9 cellular contexts compared by ENCODE assay signal in the genomic region with DNA sequence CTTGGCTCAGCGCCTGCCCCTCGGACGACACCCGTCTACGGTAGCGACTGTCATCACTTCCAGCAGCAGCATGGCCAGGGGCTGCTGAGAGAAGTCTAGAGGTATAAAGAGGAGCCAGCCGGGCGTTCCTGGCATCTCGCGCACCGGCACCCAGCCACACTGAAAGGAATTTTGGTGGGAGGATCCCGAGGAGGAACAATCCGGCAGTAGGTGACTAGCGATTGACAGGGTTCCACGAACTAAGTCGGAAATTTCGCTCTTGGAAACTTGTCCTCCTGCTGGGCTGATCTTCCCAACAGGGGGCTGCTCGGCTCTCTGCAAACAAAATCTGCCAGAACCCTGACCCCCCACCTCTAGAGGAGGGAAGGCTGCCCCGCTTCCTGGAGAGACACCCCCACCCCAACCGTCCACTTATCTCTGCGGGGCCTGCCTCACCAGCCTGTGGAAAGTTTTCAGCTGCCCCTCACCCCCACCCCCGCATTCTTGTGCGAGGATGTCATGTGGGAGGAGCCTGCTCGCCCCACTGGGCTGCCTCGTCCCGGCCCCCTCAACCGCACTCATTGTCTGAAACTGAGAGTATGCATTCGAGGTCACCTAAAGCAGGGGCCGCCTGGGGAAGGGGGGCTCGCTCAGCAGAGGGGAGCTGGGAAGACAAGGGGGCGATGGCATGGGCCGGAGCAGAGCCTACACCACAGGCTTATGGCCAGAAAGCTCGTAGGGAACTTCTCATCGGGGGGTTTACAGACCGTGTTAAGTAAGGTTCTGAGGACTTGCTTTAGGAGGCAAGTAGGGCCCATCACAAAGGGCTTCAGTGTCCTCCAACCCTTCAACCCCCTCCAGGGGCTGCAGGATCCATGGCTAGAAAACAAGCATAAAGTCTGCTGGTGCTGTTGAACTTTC. TPM values are rescaled to one million over a fixed set of nuclear protein-coding genes. Genes with fewer than 3 reads are reported as not detected.
A peak's percentile ranks its signal among the peaks of the same experiment; 100 is the strongest.
DNase-seq lines count a peak whose midpoint lies in the region; ATAC-seq and TF ChIP-seq lines count a peak whose summit lies in the region.
"Had no signal": no experiment of that assay in that cellular context is flagged by ENCODE, and none has a peak within 500 bp of the region (broad histone marks: within the 10 kb centered on the region; RNA-seq: fewer than 3 reads in every experiment).

No MANE protein-coding gene starts in this region.

- intact Hi-C loops in posterior vena cava (cut with DNase I) = loop anchor here in 1 of 2 donors (5.0 kb wide), 1 partner anchor 36 kb away; no protein-coding TSS in a partner anchor

- H3K4me1 ChIP-seq in SJSA1 (replicated peaks) = peaks cover 81% of the 10 kb centered on the region
- H3K4me1 ChIP-seq: HAP-1 had no signal

- no peak overlapping the region for H3K4me3 ChIP-seq in GM12865 (ENCODE audit: low read depth, low read length)
- H3K4me3 ChIP-seq in SJSA1 = peak overlapping the region; percentile 14
- peak overlapping the region; percentile 6 to 52 for H3K4me3 ChIP-seq in foreskin fibroblast (ENCODE audit: low read depth in 1 of 2, low read length in 2 of 2)
- H3K4me3 ChIP-seq: HAP-1 had no signal

- no peak for ATAC-seq in HG03196 (IDR thresholded peaks at IDR 0.05; ENCODE audit: unreplicated experiment)

- TF ChIP-seq CTCF in GM12865 (IDR thresholded peaks at IDR 0.05; ENCODE audit: insufficient read depth, low read depth, low read length, missing control alignments) = no peak
- no peak for TF ChIP-seq CTCF in foreskin fibroblast (IDR thresholded peaks at IDR 0.05; ENCODE audit: low read depth, low read length)

- no peaks in the 10 kb centered on the region for H3K36me3 Mint-ChIP-seq in activated T-cell treated with anti-CD3 and anti-CD28 coated beads, Interleukin-2, amount 50 U/mL, for 24 hours (ENCODE audit: low read depth)

- H3K27me3 ChIP-seq in SJSA1 (replicated peaks) = no peaks in the 10 kb centered on the region

- H3K27ac ChIP-seq in SJSA1 = peak overlapping the region; percentile 95

- DNase-seq in GM12865 (ENCODE audit: low read depth) (peak; percentile 29), SJSA1 (ENCODE audit: low read depth in 1 of 2, low spot score in 2 of 2) (peak; percentile 98 to 99), foreskin fibroblast (peak; percentile 90 to 95), posterior vena cava (ENCODE audit: low spot score) (peak; percentile 91), midbrain (lab: John Stamatoyannopoulos, UW) (no peak), NCI-H1436 (lab: John Stamatoyannopoulos, UW) (no peak)
- DNase-seq in activated T-cell treated with anti-CD3 and anti-CD28 coated beads, Interleukin-2, amount 50 U/mL, for 24 hours = no peak

- no peaks in the 10 kb centered on the region for H3K9me3 ChIP-seq in SJSA1 (replicated peaks)
- H3K9me3 ChIP-seq: HAP-1 had no signal

- peaks cover 9% of the 10 kb centered on the region for H3K4me1 Mint-ChIP-seq in activated T-cell treated with anti-CD3 and anti-CD28 coated beads, Interleukin-2, amount 50 U/mL, for 24 hours (ENCODE audit: low read depth)

- H3K27ac Mint-ChIP-seq in activated T-cell treated with anti-CD3 and anti-CD28 coated beads, Interleukin-2, amount 50 U/mL, for 24 hours = no peak overlapping the region

- H3K9me3 Mint-ChIP-seq in activated T-cell treated with anti-CD3 and anti-CD28 coated beads, Interleukin-2, amount 50 U/mL, for 24 hours = no peaks in the 10 kb centered on the region

- peaks cover 3% of the 10 kb centered on the region for H3K27me3 Mint-ChIP-seq in activated T-cell treated with anti-CD3 and anti-CD28 coated beads, Interleukin-2, amount 50 U/mL, for 24 hours

- H3K36me3 ChIP-seq in SJSA1 = peaks cover 93% of the 10 kb centered on the region

- H3K4me3 Mint-ChIP-seq in activated T-cell treated with anti-CD3 and anti-CD28 coated beads, Interleukin-2, amount 50 U/mL, for 24 hours = no peak overlapping the region

RNA-seq across cellular contexts. Expression of a gene that starts 9.6 kb away (rescaled TPM):
- total RNA-seq in SJSA1 (2014; rRNA removed; shearing (Covaris generic)) = 44.0 and 51.0 TPM in 2 replicates
- total RNA-seq in posterior vena cava = 10 to 100 TPM in 1 of 2 donors, 1 to 10 TPM in 1; 7.8 to 15.4 TPM

Comparison
In these comparisons a context has a peak if more than half of its experiments do, and no peak if none do; other contexts are left out.
1. DNase-seq: peak in GM12865 (single experiment), SJSA1 (2 of 2), foreskin fibroblast (2 of 2) and posterior vena cava (single experiment); none in activated T-cell treated with anti-CD3 and anti-CD28 coated beads, Interleukin-2, amount 50 U/mL, for 24 hours (single experiment), midbrain (single experiment) and NCI-H1436 (single experiment).